Comparison of ENCODE assay signal across 10 cellular contexts in the genomic region with DNA sequence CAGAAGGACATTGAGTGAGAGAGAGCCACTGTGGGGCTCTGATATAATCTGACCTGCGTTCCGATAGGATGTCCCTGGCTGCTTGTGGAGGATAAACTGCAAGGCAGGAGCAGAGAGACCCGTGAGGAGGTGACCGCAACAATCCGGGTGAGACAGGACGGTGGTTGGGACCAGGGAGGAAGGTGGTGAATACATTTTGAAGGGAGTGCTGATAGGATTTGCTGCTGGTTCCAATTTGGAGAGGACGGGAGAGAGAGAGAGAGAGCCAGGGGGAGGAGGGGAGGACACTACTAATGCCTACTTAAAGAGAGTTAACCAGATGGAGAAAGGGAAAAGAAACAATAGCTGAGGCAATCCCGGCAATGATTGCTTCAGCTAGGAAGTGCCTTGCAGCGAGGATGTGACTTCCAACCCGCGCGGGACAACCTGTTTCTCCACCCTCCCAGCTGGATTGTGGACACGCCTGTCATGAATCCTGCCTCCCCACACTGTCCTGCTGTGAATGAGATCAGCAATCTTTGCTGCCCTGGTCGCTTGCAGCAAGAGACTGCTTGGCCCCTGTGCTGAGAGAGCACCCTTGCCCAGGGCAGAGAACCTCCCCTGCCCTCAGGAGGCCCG.
DNase-seq lines count a peak whose midpoint lies in the region; ATAC-seq, FAIRE-seq and TF ChIP-seq lines count a peak whose summit lies in the region.
"Had no signal": no experiment of that assay in that cellular context is flagged by ENCODE, and none has a peak within 500 bp of the region (broad histone marks: within the 10 kb centered on the region; RNA-seq: fewer than 3 reads in every experiment).

No MANE protein-coding gene starts in this region.

- no peaks in the 10 kb centered on the region for H3K9me1 ChIP-seq in K562 (ENCODE audit: control insufficient read depth, insufficient read depth, low read length)

- H3K9me3 ChIP-seq in K562 (replicated peaks; ENCODE audit: control insufficient read depth, insufficient read depth, low read depth, low read length): no peaks in the 10 kb centered on the region

- under 1% methylated on average over 13 of the region's 15 CpGs for WGBS in K562 (ENCODE audit: insufficient coverage, low coverage, missing lambda C conversion rate)

- H3K9ac ChIP-seq in K562 (ENCODE audit: insufficient read depth in 1 of 2, low read depth in 2 of 2, low read length in 2 of 2): no peak overlapping the region

- TF ChIP-seq EP300 in K562 (IDR thresholded peaks at IDR 0.05; ENCODE audit: low read length): no peak

- H3K79me2 ChIP-seq in K562 (ENCODE audit: control insufficient read depth, insufficient read depth, low read length): no peaks in the 10 kb centered on the region

- peaks cover 0 to 9% of the 10 kb centered on the region in 2 experiments; a peak in 2 of 5 replicates for H3K27me3 ChIP-seq in K562 (ENCODE audit: control insufficient read depth in 2 of 2, insufficient read depth in 2 of 2, low read length in 2 of 2)
- H3K27me3 ChIP-seq: brain microvascular endothelial cell had no signal

- H3K36me3 ChIP-seq in K562 (ENCODE audit: control insufficient read depth, insufficient read depth, low read length): no peaks in the 10 kb centered on the region
- H3K36me3 ChIP-seq: brain microvascular endothelial cell had no signal

- POLR2A ChIA-PET in K562 (lab: Yijun Ruan, JAX): no interaction called here

- H4K20me1 ChIP-seq in K562 (replicated peaks; ENCODE audit: control insufficient read depth, insufficient read depth, low read length): no peaks in the 10 kb centered on the region

- peak overlapping the region; percentile 43 for H3K4me3 ChIP-seq in AG10803 (ENCODE audit: low read length)
- no peak overlapping the region; the same call in 1 of the 2 replicates for H3K4me3 ChIP-seq in K562

- no peak for FAIRE-seq in K562 (lab: Jason Lieb, UNC)

- TF ChIP-seq RAD21 in K562 (CRISPR knock-in tag; conservative IDR thresholded peaks at IDR 0.05 in 1 of 2, IDR thresholded peaks at IDR 0.05 in 1 of 2): no peak

- DNase-seq in AG10803 (ENCODE audit: low read depth) (peak; percentile 83), HuH-7.5 (ENCODE audit: low spot score) (peak; percentile 19), K562 (ENCODE audit: extremely low read depth in 1 of 4, low spot score in 3 of 4) (peak in 1 of 4 experiments; percentile 8), kidney tubule cell (ENCODE audit: low spot score) (peak; percentile 37), GM19238 (ENCODE audit: insufficient read length, low spot score) (no peak)
- no peak for DNase-seq in effector CD4-positive, alpha-beta T cell
- DNase-seq: brain microvascular endothelial cell, NCI-H1092 had no signal

- no TSS peak for BruUV-seq in K562 (replicated peaks; lab: Mats Ljungman, UMichigan)

- TF ChIP-seq POLR2A in K562 (conservative IDR thresholded peaks at IDR 0.05): no peak

- H2AFZ ChIP-seq in K562 (ENCODE audit: low read depth, low read length): no peak overlapping the region

- intact Hi-C loops in K562 (cut with micrococcal nuclease): loop anchor here (2.0 to 5.0 kb wide), 2 partner anchors 85 to 230 kb away; no protein-coding TSS in a partner anchor

- peaks cover 0 to 3% of the 10 kb centered on the region in 2 experiments; a peak in 2 of 5 replicates for H3K4me1 ChIP-seq in K562 (replicated peaks in 1 of 2; ENCODE audit: control insufficient read depth in 2 of 2, insufficient read depth in 2 of 2, low read length in 2 of 2)

- in situ Hi-C loops in K562 (cut with MboI): no loop called here

- CTCF ChIA-PET in K562 (lab: Yijun Ruan, JAX; ENCODE audit: low intra/inter-chr PET ratio): no interaction called here

- no peak overlapping the region for H3K4me2 ChIP-seq in K562 (ENCODE audit: insufficient read depth, low read length)

- H3K27ac ChIP-seq in K562 (ENCODE audit: extremely low read depth, low read depth, low read length): no peak overlapping the region
- H3K27ac ChIP-seq: brain microvascular endothelial cell had no signal

- peak; percentile 87 for ATAC-seq in K562
- no peak for ATAC-seq in HG03097 (IDR thresholded peaks at IDR 0.05; ENCODE audit: low FRiP score, unreplicated experiment)
- no peak for ATAC-seq in HG02759 (IDR thresholded peaks at IDR 0.05; ENCODE audit: unreplicated experiment)

- TF ChIP-seq CTCF in AG10803 (conservative IDR thresholded peaks at IDR 0.05; ENCODE audit: low read length) (no peak), K562 (IDR thresholded peaks at IDR 0.05 in 2 of 3, conservative IDR thresholded peaks at IDR 0.05 in 1 of 3; ENCODE audit: insufficient read depth in 2 of 3, low read depth in 1 of 3, low read length in 3 of 3) (no peak)

TF ChIP-seq in K562, 482 proteins besides CTCF, POLR2A, EP300 and RAD21 (continues in another document):
- TF ChIP-seq SPI1 (IDR thresholded peaks at IDR 0.05; ENCODE audit: borderline replicate concordance, low read depth, low read length) (no peak), ESRRA (IDR thresholded peaks at IDR 0.05; ENCODE audit: borderline replicate concordance, low read depth) (peak; percentile 48; the same call in 1 of the 2 replicates), HMG20B (CRISPR knock-in tag; IDR thresholded peaks at IDR 0.05) (no peak), ZNF778 (CRISPR knock-in tag; IDR thresholded peaks at IDR 0.05) (no peak), CEBPB (tag; IDR thresholded peaks at IDR 0.05) (peak; percentile 39), RBFOX2 (IDR thresholded peaks at IDR 0.05; ENCODE audit: low read depth, low read length) (peak; percentile 48; the same call in 1 of the 2 replicates), TAF9B (IDR thresholded peaks at IDR 0.05; ENCODE audit: partially characterized antibody) (no peak), TRIM24 (IDR thresholded peaks at IDR 0.05) (no peak), HMG20A (CRISPR knock-in tag; conservative IDR thresholded peaks at IDR 0.05) (no peak), ZNF445 (CRISPR knock-in tag; IDR thresholded peaks at IDR 0.05; ENCODE audit: low read depth) (no peak), RUNX1 (IDR thresholded peaks at IDR 0.05; ENCODE audit: low read depth) (no peak), ELF4 (CRISPR knock-in tag; IDR thresholded peaks at IDR 0.05) (0 out of 2 replicates have a peak, but pooled peaks have one; percentile 53)
- TF ChIP-seq, protein P1, sequence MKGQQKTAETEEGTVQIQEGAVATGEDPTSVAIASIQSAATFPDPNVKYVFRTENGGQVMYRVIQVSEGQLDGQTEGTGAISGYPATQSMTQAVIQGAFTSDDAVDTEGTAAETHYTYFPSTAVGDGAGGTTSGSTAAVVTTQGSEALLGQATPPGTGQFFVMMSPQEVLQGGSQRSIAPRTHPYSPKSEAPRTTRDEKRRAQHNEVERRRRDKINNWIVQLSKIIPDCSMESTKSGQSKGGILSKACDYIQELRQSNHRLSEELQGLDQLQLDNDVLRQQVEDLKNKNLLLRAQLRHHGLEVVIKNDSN (CRISPR knock-in tag; IDR thresholded peaks at IDR 0.05): no peak
- TF ChIP-seq, protein P2, sequence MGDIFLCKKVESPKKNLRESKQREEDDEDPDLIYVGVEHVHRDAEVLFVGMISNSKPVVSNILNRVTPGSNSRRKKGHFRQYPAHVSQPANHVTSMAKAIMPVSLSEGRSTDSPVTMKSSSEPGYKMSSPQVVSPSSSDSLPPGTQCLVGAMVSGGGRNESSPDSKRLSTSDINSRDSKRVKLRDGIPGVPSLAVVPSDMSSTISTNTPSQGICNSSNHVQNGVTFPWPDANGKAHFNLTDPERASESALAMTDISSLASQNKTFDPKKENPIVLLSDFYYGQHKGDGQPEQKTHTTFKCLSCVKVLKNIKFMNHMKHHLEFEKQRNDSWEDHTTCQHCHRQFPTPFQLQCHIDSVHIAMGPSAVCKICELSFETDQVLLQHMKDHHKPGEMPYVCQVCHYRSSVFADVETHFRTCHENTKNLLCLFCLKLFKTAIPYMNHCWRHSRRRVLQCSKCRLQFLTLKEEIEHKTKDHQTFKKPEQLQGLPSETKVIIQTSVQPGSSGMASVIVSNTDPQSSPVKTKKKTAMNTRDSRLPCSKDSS (IDR thresholded peaks at IDR 0.05; ENCODE audit: low read depth, partially characterized antibody): no peak
- TF ChIP-seq, protein P3, sequence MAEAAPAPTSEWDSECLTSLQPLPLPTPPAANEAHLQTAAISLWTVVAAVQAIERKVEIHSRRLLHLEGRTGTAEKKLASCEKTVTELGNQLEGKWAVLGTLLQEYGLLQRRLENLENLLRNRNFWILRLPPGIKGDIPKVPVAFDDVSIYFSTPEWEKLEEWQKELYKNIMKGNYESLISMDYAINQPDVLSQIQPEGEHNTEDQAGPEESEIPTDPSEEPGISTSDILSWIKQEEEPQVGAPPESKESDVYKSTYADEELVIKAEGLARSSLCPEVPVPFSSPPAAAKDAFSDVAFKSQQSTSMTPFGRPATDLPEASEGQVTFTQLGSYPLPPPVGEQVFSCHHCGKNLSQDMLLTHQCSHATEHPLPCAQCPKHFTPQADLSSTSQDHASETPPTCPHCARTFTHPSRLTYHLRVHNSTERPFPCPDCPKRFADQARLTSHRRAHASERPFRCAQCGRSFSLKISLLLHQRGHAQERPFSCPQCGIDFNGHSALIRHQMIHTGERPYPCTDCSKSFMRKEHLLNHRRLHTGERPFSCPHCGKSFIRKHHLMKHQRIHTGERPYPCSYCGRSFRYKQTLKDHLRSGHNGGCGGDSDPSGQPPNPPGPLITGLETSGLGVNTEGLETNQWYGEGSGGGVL (CRISPR knock-in tag; IDR thresholded peaks at IDR 0.05): no peak

Comparison
In these comparisons a context has a peak if more than half of its experiments do, and no peak if none do; other contexts are left out.
1. DNase-seq: peak in AG10803 (single experiment), HuH-7.5 (single experiment) and kidney tubule cell (single experiment); none in GM19238 (single experiment) and effector CD4-positive, alpha-beta T cell (single experiment).